In genomic region chrX:73943900-73944581, GRCh38 we compare ENCODE assay signal across 8 cellular contexts.
DNase-seq lines count a peak whose midpoint lies in the region; ATAC-seq and TF ChIP-seq lines count a peak whose summit lies in the region.

No MANE protein-coding gene starts in this region.

- peak overlapping the region; percentile 95 for H4K5ac ChIP-seq in IMR-90 (ENCODE audit: low read depth, low read length)

- H3K36me3 Mint-ChIP-seq in activated T-cell treated with anti-CD3 and anti-CD28 coated beads, Interleukin-2, amount 50 U/mL, for 24 hours (ENCODE audit: low read depth), result peaks cover 29% of the 10 kb centered on the region

- H3K9me3 Mint-ChIP-seq in activated T-cell treated with anti-CD3 and anti-CD28 coated beads, Interleukin-2, amount 50 U/mL, for 24 hours, result no peaks in the 10 kb centered on the region

- peak overlapping the region; percentile 84 for H4K91ac ChIP-seq in IMR-90 (ENCODE audit: insufficient read depth, low read depth, low read length)

- ATAC-seq in GM21529 (IDR thresholded peaks at IDR 0.05; ENCODE audit: unreplicated experiment) (peak; percentile 96), IMR-90 (ENCODE audit: low read depth) (peak; percentile 100)

- POLR2A ChIA-PET in IMR-90 (lab: Charles Lee; ENCODE audit: unreplicated experiment), result interaction anchor here (0.6 kb wide), 1 partner anchor 59 kb away, joined by 6 read pairs; no protein-coding TSS in a partner anchor

- H3K4me3 ChIP-seq in IMR-90 (ENCODE audit: insufficient read depth, low read depth, low read length) (peak overlapping the region; percentile 92), esophagus muscularis mucosa (peak overlapping the region; percentile 61 to 91 (median 76)), muscle layer of colon (ENCODE audit: low read depth in 1 of 2, low read length in 2 of 2) (peak overlapping the region; percentile 88 to 91)

- H3K36me3 ChIP-seq in IMR-90 (ENCODE audit: control insufficient read depth, insufficient read depth, low read length) (no peaks in the 10 kb centered on the region), esophagus muscularis mucosa (peaks cover 0 to 13% (median 2%) of the 10 kb centered on the region in 4 donors), muscle layer of colon (ENCODE audit: insufficient read depth, low read length) (peaks cover 2% of the 10 kb centered on the region)

- H3K14ac ChIP-seq in IMR-90 (replicated peaks; ENCODE audit: low read depth, low read length), result peak overlapping the region; percentile 95

- dilution Hi-C loops in IMR-90 (cut with HindIII; ENCODE audit: low sequenced_read_pairs, unreplicated experiment), result no loop called here

- no peaks in the 10 kb centered on the region for H4K20me1 ChIP-seq in IMR-90 (ENCODE audit: insufficient read depth, low read length)

- H3K9ac ChIP-seq in IMR-90 (ENCODE audit: low read depth, low read length) (peak overlapping the region; percentile 96), muscle layer of colon (ENCODE audit: low read length) (peak overlapping the region; percentile 77)

- H2BK5ac ChIP-seq in IMR-90 (ENCODE audit: low read depth, low read length, poor library complexity, severe bottlenecking), result peak overlapping the region; percentile 73

- H3K4ac ChIP-seq in IMR-90 (ENCODE audit: low read depth, low read length), result peak overlapping the region; percentile 89

- H2BK120ac ChIP-seq in IMR-90 (ENCODE audit: low read depth, low read length), result peak overlapping the region; percentile 67

- H3K9me1 ChIP-seq in IMR-90 (ENCODE audit: insufficient read depth, low read length), result no peaks in the 10 kb centered on the region

- H3K27me3 ChIP-seq in IMR-90 (ENCODE audit: control insufficient read depth, insufficient read depth, low read length), result no peaks in the 10 kb centered on the region
- no peaks in the 10 kb centered on the region for H3K27me3 ChIP-seq in esophagus muscularis mucosa
- H3K27me3 ChIP-seq in muscle layer of colon (ENCODE audit: control insufficient read depth in 1 of 2, insufficient read depth in 2 of 2, low read length in 2 of 2), result no peaks in the 10 kb centered on the region

- H3K27ac ChIP-seq in IMR-90 (ENCODE audit: insufficient read depth, low read length), result peak overlapping the region; percentile 91
- peak overlapping the region; percentile 77 to 87 (median 84) for H3K27ac ChIP-seq in esophagus muscularis mucosa (replicated peaks in 1 of 4)
- H3K27ac ChIP-seq in muscle layer of colon (ENCODE audit: low read depth, low read length), result peak overlapping the region; percentile 73

- no peak for TF ChIP-seq CTCF in IMR-90 (conservative IDR thresholded peaks at IDR 0.05; ENCODE audit: low read depth, low read length)
- TF ChIP-seq CTCF in esophagus muscularis mucosa (IDR thresholded peaks at IDR 0.05), result peak in 1 of 3 experiments; percentile 8

- H4K8ac ChIP-seq in IMR-90 (ENCODE audit: low read depth in 2 of 2, low read length in 2 of 2), result peak overlapping the region; percentile 94 to 99

- no peak for TF ChIP-seq EP300 in esophagus muscularis mucosa (IDR thresholded peaks at IDR 0.05)

- H3K23ac ChIP-seq in IMR-90 (ENCODE audit: low read depth, low read length), result peak overlapping the region; percentile 87; the same call in 1 of the 2 replicates

- H3K79me1 ChIP-seq in IMR-90 (ENCODE audit: low read depth in 1 of 2, low read length in 2 of 2), result peaks cover 3 to 5% of the 10 kb centered on the region in 2 experiments; a peak in 2 of 4 replicates

- no peak overlapping the region for H2AK5ac ChIP-seq in IMR-90 (ENCODE audit: low read depth, low read length)

- H2BK20ac ChIP-seq in IMR-90 (ENCODE audit: low read depth, low read length), result peak overlapping the region; percentile 75

- peak overlapping the region; percentile 88 for H3K56ac ChIP-seq in IMR-90 (ENCODE audit: extremely low read depth, insufficient read depth, low read length)

- WGBS in IMR-90 (ENCODE audit: extremely low coverage in 2 of 2, insufficient read length in 1 of 2), 2 experiments, result 0 to 100% methylated on average over 1 to 20 of the region's 35 CpGs
- WGBS in esophagus muscularis mucosa, result under 1% methylated on average over 18 of the region's 35 CpGs

- in situ Hi-C loops in IMR-90 (cut with MboI; ENCODE audit: low sequenced_read_pairs), result no loop called here

- no peak for TF ChIP-seq RAD21 in IMR-90 (IDR thresholded peaks at IDR 0.05; ENCODE audit: low read length)

- peak overlapping the region; percentile 90 for H3K18ac ChIP-seq in IMR-90 (ENCODE audit: low read depth, low read length)

- peak overlapping the region; percentile 93 for H3K27ac Mint-ChIP-seq in activated T-cell treated with anti-CD3 and anti-CD28 coated beads, Interleukin-2, amount 50 U/mL, for 24 hours

- peak overlapping the region; percentile 93 for H3K4me3 Mint-ChIP-seq in activated T-cell treated with anti-CD3 and anti-CD28 coated beads, Interleukin-2, amount 50 U/mL, for 24 hours

- BruUV-seq in IMR-90 (replicated peaks; lab: Mats Ljungman, UMichigan), result no TSS peak

- peak overlapping the region; percentile 82 for H2AK9ac ChIP-seq in IMR-90 (replicated peaks; ENCODE audit: low read depth, low read length, poor library complexity)

- peaks cover 26% of the 10 kb centered on the region for H3K4me1 Mint-ChIP-seq in activated T-cell treated with anti-CD3 and anti-CD28 coated beads, Interleukin-2, amount 50 U/mL, for 24 hours (ENCODE audit: low read depth)

- H3K9me3 ChIP-seq in IMR-90 (ENCODE audit: control insufficient read depth, insufficient read depth, low read length) (no peaks in the 10 kb centered on the region), esophagus muscularis mucosa (no peaks in the 10 kb centered on the region), muscle layer of colon (ENCODE audit: low read length) (no peaks in the 10 kb centered on the region)

- peaks cover 2% of the 10 kb centered on the region; the same call in 1 of the 2 replicates for H3K4me1 ChIP-seq in IMR-90 (ENCODE audit: control insufficient read depth, insufficient read depth, low read length)
- H3K4me1 ChIP-seq in esophagus muscularis mucosa, result peaks cover 15 to 40% (median 15%) of the 10 kb centered on the region in 4 donors
- H3K4me1 ChIP-seq in muscle layer of colon (ENCODE audit: insufficient read depth, low read length), result peaks cover 18% of the 10 kb centered on the region

- no peak overlapping the region; the same call in 2 of the 3 replicates for H2BK15ac ChIP-seq in IMR-90 (ENCODE audit: low read depth, low read length)

- intact Hi-C loops in IMR-90 (cut with micrococcal nuclease), result loop anchor here (1.0 to 2.0 kb wide), 2 partner anchors 27 to 89 kb away; no protein-coding TSS in a partner anchor
- intact Hi-C loops in esophagus muscularis mucosa (cut with DNase I), result loop anchor here (2.0 kb wide), 1 partner anchor 93 kb away; no protein-coding TSS in a partner anchor

- CTCF ChIA-PET in IMR-90 (lab: Yijun Ruan, JAX), result interaction anchor here (0.8 kb wide), 1 partner anchor 24 kb away, joined by 3 read pairs; no protein-coding TSS in a partner anchor

- peak; percentile 65 for DNase-seq in DMS153 (lab: John Stamatoyannopoulos, UW)
- peak; percentile 91 for DNase-seq in IMR-90
- DNase-seq in OCI-M2 (lab: John Stamatoyannopoulos, UW; ENCODE audit: unreplicated experiment), result peak; percentile 33
- DNase-seq in activated T-cell treated with anti-CD3 and anti-CD28 coated beads, Interleukin-2, amount 50 U/mL, for 24 hours, result peak; percentile 96
- peak; percentile 92 for DNase-seq in esophagus muscularis mucosa (ENCODE audit: extremely low spot score)
- DNase-seq in stimulated activated CD8-positive, alpha-beta memory T cell treated with anti-CD3 and anti-CD28 coated beads, Interleukin-7, amount 100 ng/mL, for 24 hours (ENCODE audit: low read depth), result peak; percentile 66

- H3K27me3 Mint-ChIP-seq in activated T-cell treated with anti-CD3 and anti-CD28 coated beads, Interleukin-2, amount 50 U/mL, for 24 hours, result no peaks in the 10 kb centered on the region

- H3K4me2 ChIP-seq in IMR-90 (ENCODE audit: low read depth, low read length), result peak overlapping the region; percentile 82

- peak; percentile 85 for TF ChIP-seq POLR2A in IMR-90 (IDR thresholded peaks at IDR 0.05; ENCODE audit: low read depth, low read length)
- no peak for TF ChIP-seq POLR2A in esophagus muscularis mucosa (IDR thresholded peaks at IDR 0.05; ENCODE audit: low read depth)

- H2AFZ ChIP-seq in IMR-90 (replicated peaks; ENCODE audit: low read length, poor library complexity), result peak overlapping the region; percentile 90

TF ChIP-seq in IMR-90, 13 proteins besides CTCF, POLR2A, EP300 and RAD21 (continues in another document):
- TF ChIP-seq MXI1 (IDR thresholded peaks at IDR 0.05; ENCODE audit: borderline replicate concordance, low read depth, low read length), result peak; percentile 50; the same call in 1 of the 2 replicates
- no peak for TF ChIP-seq FOS (IDR thresholded peaks at IDR 0.05; ENCODE audit: low read depth, low read length)
- no peak for TF ChIP-seq ELK1 (IDR thresholded peaks at IDR 0.05; ENCODE audit: borderline replicate concordance, low read depth, low read length)
- TF ChIP-seq SMC3 (IDR thresholded peaks at IDR 0.05; ENCODE audit: low read depth, low read length), result 0 out of 2 replicates have a peak, but pooled peaks have one; percentile 7
- TF ChIP-seq USF2 (IDR thresholded peaks at IDR 0.05; ENCODE audit: low read depth, low read length), result no peak
- peak; percentile 59; the same call in 1 of the 2 replicates for TF ChIP-seq CEBPB (IDR thresholded peaks at IDR 0.05; ENCODE audit: low read depth, low read length)
- TF ChIP-seq RFX5 (IDR thresholded peaks at IDR 0.05; ENCODE audit: low read depth, low read length), result no peak
- no peak for TF ChIP-seq RCOR1 (IDR thresholded peaks at IDR 0.05; ENCODE audit: insufficient replicate concordance, low read length)
- TF ChIP-seq MAFK (IDR thresholded peaks at IDR 0.05; ENCODE audit: low read depth, low read length), result no peak
- no peak for TF ChIP-seq NFE2L2 (IDR thresholded peaks at IDR 0.05; ENCODE audit: low read depth, low read length)
- peak; percentile 52; the same call in 1 of the 2 replicates for TF ChIP-seq BHLHE40 (IDR thresholded peaks at IDR 0.05; ENCODE audit: low read depth, low read length)

Comparison
In these comparisons a context has a peak if more than half of its experiments do, and no peak if none do; other contexts are left out.
1. Peak in every context shown above with its lines: DNase-seq, ATAC-seq, H3K4me3 ChIP-seq and H3K27ac ChIP-seq.
2. DNase-seq: peak in every context shown above with its lines; median percentile 96 in activated T-cell treated with anti-CD3 and anti-CD28 coated beads, Interleukin-2, amount 50 U/mL, for 24 hours; 92 in esophagus muscularis mucosa; 91 in IMR-90; 66 in stimulated activated CD8-positive, alpha-beta memory T cell treated with anti-CD3 and anti-CD28 coated beads, Interleukin-7, amount 100 ng/mL, for 24 hours; 65 in DMS153; 33 in OCI-M2.